Comparison of ENCODE assay signal across 8 cellular contexts in the genomic region with DNA sequence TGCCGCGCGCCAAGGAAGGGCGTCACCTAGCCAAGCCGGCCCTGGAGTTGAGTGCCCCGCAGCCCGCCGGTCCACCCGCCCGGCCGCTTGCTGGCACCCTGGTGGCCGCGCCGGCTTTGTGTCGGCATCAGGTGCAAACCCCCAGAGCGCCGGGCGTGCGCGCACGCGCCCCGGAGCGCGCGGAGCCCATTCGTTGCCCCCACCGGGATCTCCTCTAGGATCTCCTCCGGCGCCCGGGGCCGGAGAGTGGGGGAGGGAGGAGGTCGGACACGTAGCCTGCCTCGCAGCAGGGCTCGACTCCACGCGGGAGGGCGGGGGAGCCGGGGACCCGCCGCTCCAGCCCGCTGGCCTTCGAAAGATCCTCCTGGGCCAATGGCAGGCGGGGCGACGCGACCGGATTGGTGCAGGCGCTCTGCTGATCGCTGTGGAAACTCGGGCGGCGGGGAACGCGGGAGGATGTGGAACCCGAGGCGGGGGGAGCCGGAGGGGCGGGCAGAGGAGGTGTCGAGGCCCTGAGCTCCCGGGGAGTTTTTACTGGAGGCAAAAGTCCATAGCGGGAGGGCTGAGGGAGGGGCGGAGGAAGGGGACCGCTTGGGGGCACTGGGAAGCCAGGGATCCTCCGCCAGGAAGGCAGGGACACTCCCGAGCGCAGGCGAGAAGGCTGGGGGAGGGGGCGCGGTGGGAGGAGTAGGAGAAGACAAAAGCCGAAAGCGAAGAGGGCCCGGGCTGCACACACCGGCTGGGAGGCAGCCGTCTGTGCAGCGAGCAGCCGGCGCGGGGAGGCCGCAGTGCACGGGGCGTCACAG. TPM values are rescaled to one million over a fixed set of nuclear protein-coding genes. Genes with fewer than 3 reads are reported as not detected.
DNase-seq lines count a peak whose midpoint lies in the region; ATAC-seq lines count a peak whose summit lies in the region.

A gene (plus strand): TSS at position 728 of the 806 bp plus-strand sequence. CDS start 91 bp downstream, outside the sequence.

- peak within 1 kb of the TSS; percentile 18 for H3K27ac ChIP-seq in CD4-positive, alpha-beta memory T cell (ENCODE audit: low read depth, low read length)
- H3K27ac ChIP-seq in mucosa of rectum (ENCODE audit: low read depth in 2 of 2, low read length in 2 of 2) = peak within 1 kb of the TSS; percentile 70 to 72

- CTCF ChIA-PET in CD4-positive, alpha-beta memory T cell (lab: Charles Lee; ENCODE audit: partially characterized antibody) = interaction anchor here (1.3 to 2.2 kb wide), 3 partner anchors 13 to 42 kb away, joined by 3 to 9 read pairs (median 6); no protein-coding TSS in a partner anchor

- ATAC-seq in GM19468 (IDR thresholded peaks at IDR 0.05; ENCODE audit: extremely low read depth, unreplicated experiment) (peak; percentile 20), esophagus mucosa (peak; percentile 74)

- H3K27ac Mint-ChIP-seq in CD4-positive, alpha-beta memory T cell = peak within 1 kb of the TSS in 6 of 7 donors; percentile 46 to 93 (median 58)
- H3K27ac Mint-ChIP-seq in activated T-cell treated with anti-CD3 and anti-CD28 coated beads, Interleukin-2, amount 50 U/mL, for 24 hours = peak within 1 kb of the TSS; percentile 78

- intact Hi-C loops in CD4-positive, alpha-beta memory T cell (cut with micrococcal nuclease) = no loop called here

- no peaks in the 10 kb centered on the region for H3K9me3 ChIP-seq in CD4-positive, alpha-beta memory T cell (ENCODE audit: control insufficient read depth in 1 of 2, low read length in 2 of 2)
- H3K9me3 ChIP-seq in NT2/D1 (ENCODE audit: insufficient read depth, low read length) = no peaks in the 10 kb centered on the region
- H3K9me3 ChIP-seq in mucosa of rectum (ENCODE audit: control insufficient read depth in 2 of 2, low read length in 2 of 2) = no peaks in the 10 kb centered on the region

- DNase-seq in CD4-positive, alpha-beta memory T cell = peak; percentile 46 to 85 (median 67)
- DNase-seq in HT1080 (ENCODE audit: low read depth) = peak; percentile 89
- DNase-seq in NT2/D1 (ENCODE audit: low read depth, low spot score) = peak; percentile 77
- peak; percentile 77 for DNase-seq in activated T-cell treated with anti-CD3 and anti-CD28 coated beads, Interleukin-2, amount 50 U/mL, for 24 hours
- DNase-seq in stimulated activated CD8-positive, alpha-beta memory T cell treated with anti-CD3 and anti-CD28 coated beads, Interleukin-7, amount 100 ng/mL, for 48 hours (ENCODE audit: extremely low read depth in 1 of 2, low read depth in 1 of 2) = peak; percentile 66 to 72

- H3K27me3 Mint-ChIP-seq in CD4-positive, alpha-beta memory T cell = peaks cover 13 to 22% of the 10 kb centered on the region in 2 donors
- H3K27me3 Mint-ChIP-seq in activated T-cell treated with anti-CD3 and anti-CD28 coated beads, Interleukin-2, amount 50 U/mL, for 24 hours = peaks cover 53% of the 10 kb centered on the region

- no peaks in the 10 kb centered on the region for H3K36me3 Mint-ChIP-seq in CD4-positive, alpha-beta memory T cell
- peaks cover 1% of the 10 kb centered on the region for H3K36me3 Mint-ChIP-seq in activated T-cell treated with anti-CD3 and anti-CD28 coated beads, Interleukin-2, amount 50 U/mL, for 24 hours (ENCODE audit: low read depth)

- H3K9me3 Mint-ChIP-seq in CD4-positive, alpha-beta memory T cell = no peaks in the 10 kb centered on the region
- no peaks in the 10 kb centered on the region for H3K9me3 Mint-ChIP-seq in activated T-cell treated with anti-CD3 and anti-CD28 coated beads, Interleukin-2, amount 50 U/mL, for 24 hours

- H3K4me3 Mint-ChIP-seq in CD4-positive, alpha-beta memory T cell = peak within 1 kb of the TSS; percentile 80 to 89 (median 85)
- peak within 1 kb of the TSS; percentile 84 for H3K4me3 Mint-ChIP-seq in activated T-cell treated with anti-CD3 and anti-CD28 coated beads, Interleukin-2, amount 50 U/mL, for 24 hours

- H3K36me3 ChIP-seq in CD4-positive, alpha-beta memory T cell (ENCODE audit: insufficient read depth, low read length) = no peaks in the 10 kb centered on the region
- H3K36me3 ChIP-seq in NT2/D1 (ENCODE audit: insufficient read depth, insufficient read length, low read length) (peaks cover 28% of the 10 kb centered on the region), mucosa of rectum (ENCODE audit: control insufficient read depth in 2 of 2, insufficient read depth in 2 of 2, low read length in 2 of 2) (no peaks in the 10 kb centered on the region)

- peak within 1 kb of the TSS; percentile 23 to 49 for H3K4me3 ChIP-seq in CD4-positive, alpha-beta memory T cell (ENCODE audit: low read length in 2 of 2)
- H3K4me3 ChIP-seq in NT2/D1 (ENCODE audit: insufficient read length, low read depth) (peak within 1 kb of the TSS; percentile 98), mucosa of rectum (ENCODE audit: low read length in 2 of 2) (peak within 1 kb of the TSS; percentile 62 to 64)

- H3K9ac ChIP-seq in NT2/D1 (ENCODE audit: insufficient read length, low read depth) (peak within 1 kb of the TSS; percentile 99), mucosa of rectum (ENCODE audit: low read depth in 1 of 2, low read length in 2 of 2) (peak within 1 kb of the TSS; percentile 6 to 61)

- H3K4me1 Mint-ChIP-seq in CD4-positive, alpha-beta memory T cell = peaks cover 4 to 28% (median 16%) of the 10 kb centered on the region in 4 donors
- H3K4me1 Mint-ChIP-seq in activated T-cell treated with anti-CD3 and anti-CD28 coated beads, Interleukin-2, amount 50 U/mL, for 24 hours (ENCODE audit: low read depth) = peaks cover 20% of the 10 kb centered on the region

- peaks cover 3% of the 10 kb centered on the region for H3K27me3 ChIP-seq in CD4-positive, alpha-beta memory T cell (ENCODE audit: insufficient read depth, low read length)
- H3K27me3 ChIP-seq in NT2/D1 (ENCODE audit: insufficient read depth, insufficient read length) = no peaks in the 10 kb centered on the region
- H3K27me3 ChIP-seq in mucosa of rectum (ENCODE audit: control insufficient read depth in 2 of 2, insufficient read depth in 2 of 2, low read length in 2 of 2) = peaks cover 4 to 27% of the 10 kb centered on the region in 2 donors

- peaks cover 20% of the 10 kb centered on the region for H3K4me1 ChIP-seq in CD4-positive, alpha-beta memory T cell (ENCODE audit: insufficient read depth, low read length)
- H3K4me1 ChIP-seq in NT2/D1 (ENCODE audit: insufficient read depth, insufficient read length) (peaks cover 14% of the 10 kb centered on the region), mucosa of rectum (ENCODE audit: control insufficient read depth in 2 of 2, insufficient read depth in 2 of 2, low read length in 2 of 2) (peaks cover 3 to 7% of the 10 kb centered on the region in 2 donors)

- POLR2A ChIA-PET in CD4-positive, alpha-beta memory T cell (lab: Charles Lee; ENCODE audit: partially characterized antibody) = interaction anchor here (1.2 to 2.8 kb wide), 2 partner anchors 12 to 35 kb away, joined by 3 to 19 read pairs; a partner anchor contains a TSS

RNA-seq across cellular contexts. Expression of the gene that starts here (rescaled TPM):
- under 1 TPM; 0.22 to 0.73 TPM for total RNA-seq in CD4-positive, alpha-beta memory T cell
- polyA plus RNA-seq in CD4-positive, alpha-beta memory T cell = under 1 TPM; 0.06 to 0.94 TPM
- 105 and 125 TPM in 2 replicates for total RNA-seq in HT1080 (2014; rRNA removed; shearing (Covaris generic))
- polyA plus RNA-seq in HT1080 (2015; cell fraction: cytosol; rRNA removed) = 66.8 and 76.0 TPM in 2 replicates
- polyA plus RNA-seq in HT1080 (2015; cell fraction: nucleus; rRNA removed) = 118 and 122 TPM in 2 replicates
- 43.3 TPM for total RNA-seq in esophagus mucosa

Comparison
In these comparisons a context has a peak if more than half of its experiments do, and no peak if none do; other contexts are left out.
1. Peak in every context shown above with its lines: DNase-seq, ATAC-seq, H3K4me3 ChIP-seq and H3K27ac ChIP-seq.
2. RNA of the gene that starts here (total RNA-seq): 105 to 125 TPM in HT1080 and 43.3 TPM in esophagus mucosa (single experiment); 0.22 to 0.73 TPM in CD4-positive, alpha-beta memory T cell; every median in the first group is over 10 times any median in the second.
3. Peak in DNase-seq, H3K4me3 ChIP-seq and H3K27ac ChIP-seq in CD4-positive, alpha-beta memory T cell; RNA of the gene not detected or under 1 TPM.
4. H3K4me3 ChIP-seq: peak in every context shown above with its lines; median percentile 98 in NT2/D1; 63 in mucosa of rectum; 36 in CD4-positive, alpha-beta memory T cell.